Comparison of ENCODE assay signal across 9 cellular contexts in genomic region chr1:100034465-100034864, GRCh38.
DNase-seq lines count a peak whose midpoint lies in the region; ATAC-seq and TF ChIP-seq lines count a peak whose summit lies in the region.
"Had no signal": no experiment of that assay in that cellular context is flagged by ENCODE, and none has a peak within 500 bp of the region (broad histone marks: within the 10 kb centered on the region; RNA-seq: fewer than 3 reads in every experiment).

No MANE protein-coding gene starts in this region.

- H3K4me1 ChIP-seq in BE2C (no peaks in the 10 kb centered on the region), GM23248 (ENCODE audit: insufficient read depth) (peaks cover 10% of the 10 kb centered on the region; the same call in 1 of the 2 replicates), esophagus squamous epithelium (peaks cover 0 to 27% (median 4%) of the 10 kb centered on the region in 3 donors)

- H3K36me3 ChIP-seq in BE2C (no peaks in the 10 kb centered on the region), GM23248 (ENCODE audit: low read depth) (no peaks in the 10 kb centered on the region), esophagus squamous epithelium (no peaks in the 10 kb centered on the region)

- H3K4me2 ChIP-seq in GM23248 (ENCODE audit: unreplicated experiment) = no peak overlapping the region

- H3K27ac ChIP-seq in GM23248 (no peak overlapping the region), esophagus squamous epithelium (no peak overlapping the region)

- H3K9me3 ChIP-seq in BE2C (no peaks in the 10 kb centered on the region), GM23248 (ENCODE audit: low read depth) (no peaks in the 10 kb centered on the region), esophagus squamous epithelium (no peaks in the 10 kb centered on the region)

- no peak for ATAC-seq in GM21619 (IDR thresholded peaks at IDR 0.05; ENCODE audit: unreplicated experiment)
- no peak for ATAC-seq in activated CD4-positive, CD25-positive, alpha-beta regulatory T cell treated with anti-CD3 and anti-CD28 coated beads, Interleukin-2, amount 50 U/mL, for 24 hours

- no peak for TF ChIP-seq POLR2A in esophagus squamous epithelium (IDR thresholded peaks at IDR 0.05)

- no peak overlapping the region for H3K27ac Mint-ChIP-seq in glutamatergic neuron (ENCODE audit: unreplicated experiment)
- H3K27ac Mint-ChIP-seq in activated CD4-positive, alpha-beta T cell treated with anti-CD3 and anti-CD28 coated beads, Interleukin-2, amount 10 ng/mL, durations not matched to agents 24 days and 14 days = no peak overlapping the region
- H3K27ac Mint-ChIP-seq: dendritic cell treated with granulocyte-macrophage colony-stimulating factor and Interleukin-4, amounts not matched to agents 40 ng/mL and 50 ng/mL, for 4 days had no signal

- DNase-seq in BE2C (no peak), GM23248 (peak; percentile 47), RPMI8226 (peak; percentile 5), glutamatergic neuron (no peak), esophagus squamous epithelium (lab: John Stamatoyannopoulos, UW) (no peak)
- DNase-seq in activated CD4-positive, alpha-beta T cell treated with anti-CD3 and anti-CD28 coated beads, Interleukin-2, amount 10 ng/mL, durations not matched to agents 24 days and 14 days = no peak

- H3K27me3 ChIP-seq in BE2C (no peaks in the 10 kb centered on the region), GM23248 (replicated peaks; ENCODE audit: insufficient read depth) (no peaks in the 10 kb centered on the region), esophagus squamous epithelium (no peaks in the 10 kb centered on the region)

- H3K4me3 ChIP-seq in BE2C (ENCODE audit: low read depth, low read length) (no peak overlapping the region), GM23248 (no peak overlapping the region), esophagus squamous epithelium (no peak overlapping the region)

- intact Hi-C loops in activated CD4-positive, alpha-beta T cell treated with anti-CD3 and anti-CD28 coated beads, Interleukin-2, amount 10 ng/mL, durations not matched to agents 24 days and 14 days (cut with micrococcal nuclease) = loop anchor here (1.0 to 10.0 kb wide), 2 partner anchors 226 to 860 kb away; partner anchors contain the start of genes EXTL2 and SLC30A7
- intact Hi-C loops in esophagus squamous epithelium (cut with DNase I) = no loop called here

- H3F3A ChIP-seq in GM23248 (ENCODE audit: insufficient read depth) = peaks cover 10% of the 10 kb centered on the region

- no peaks in the 10 kb centered on the region for H3K36me3 Mint-ChIP-seq in glutamatergic neuron (ENCODE audit: unreplicated experiment)
- peaks cover 17% of the 10 kb centered on the region for H3K36me3 Mint-ChIP-seq in activated CD4-positive, alpha-beta T cell treated with anti-CD3 and anti-CD28 coated beads, Interleukin-2, amount 10 ng/mL, durations not matched to agents 24 days and 14 days (ENCODE audit: low read depth)

- H4K20me1 ChIP-seq in GM23248 (ENCODE audit: insufficient read depth) = no peaks in the 10 kb centered on the region

- in situ Hi-C loops in GM23248 (cut with MboI) = no loop called here

- no peak overlapping the region for H3K9ac ChIP-seq in GM23248

- H3K79me2 ChIP-seq in GM23248 (ENCODE audit: insufficient read depth) = peaks cover 10% of the 10 kb centered on the region

- H2AFZ ChIP-seq in GM23248 = no peak overlapping the region

- TF ChIP-seq CTCF in BE2C (IDR thresholded peaks at IDR 0.05; ENCODE audit: low read depth, low read length) = peak; percentile 69
- TF ChIP-seq CTCF in glutamatergic neuron (IDR thresholded peaks at IDR 0.05; ENCODE audit: partially characterized antibody, unreplicated experiment) = peak; percentile 33
- peak in 1 of 6 experiments; percentile 21 for TF ChIP-seq CTCF in esophagus squamous epithelium (IDR thresholded peaks at IDR 0.05)

- H3K4me1 Mint-ChIP-seq in glutamatergic neuron (ENCODE audit: low read depth, unreplicated experiment) = peaks cover 1% of the 10 kb centered on the region
- peaks cover 23% of the 10 kb centered on the region for H3K4me1 Mint-ChIP-seq in activated CD4-positive, alpha-beta T cell treated with anti-CD3 and anti-CD28 coated beads, Interleukin-2, amount 10 ng/mL, durations not matched to agents 24 days and 14 days

- H3K27me3 Mint-ChIP-seq in glutamatergic neuron (ENCODE audit: unreplicated experiment) = peaks cover 9% of the 10 kb centered on the region
- H3K27me3 Mint-ChIP-seq in activated CD4-positive, alpha-beta T cell treated with anti-CD3 and anti-CD28 coated beads, Interleukin-2, amount 10 ng/mL, durations not matched to agents 24 days and 14 days = no peaks in the 10 kb centered on the region
- H3K27me3 Mint-ChIP-seq: dendritic cell treated with granulocyte-macrophage colony-stimulating factor and Interleukin-4, amounts not matched to agents 40 ng/mL and 50 ng/mL, for 4 days had no signal

- no peaks in the 10 kb centered on the region for H3K9me2 ChIP-seq in GM23248 (ENCODE audit: insufficient read depth)

- H3K4me3 Mint-ChIP-seq in glutamatergic neuron (ENCODE audit: unreplicated experiment) = no peak overlapping the region
- H3K4me3 Mint-ChIP-seq in activated CD4-positive, alpha-beta T cell treated with anti-CD3 and anti-CD28 coated beads, Interleukin-2, amount 10 ng/mL, durations not matched to agents 24 days and 14 days = no peak overlapping the region
- H3K4me3 Mint-ChIP-seq: dendritic cell treated with granulocyte-macrophage colony-stimulating factor and Interleukin-4, amounts not matched to agents 40 ng/mL and 50 ng/mL, for 4 days had no signal

- H3K9me3 Mint-ChIP-seq in glutamatergic neuron (ENCODE audit: unreplicated experiment) = peaks cover 6% of the 10 kb centered on the region
- no peaks in the 10 kb centered on the region for H3K9me3 Mint-ChIP-seq in activated CD4-positive, alpha-beta T cell treated with anti-CD3 and anti-CD28 coated beads, Interleukin-2, amount 10 ng/mL, durations not matched to agents 24 days and 14 days
- H3K9me3 Mint-ChIP-seq: dendritic cell treated with granulocyte-macrophage colony-stimulating factor and Interleukin-4, amounts not matched to agents 40 ng/mL and 50 ng/mL, for 4 days had no signal

Comparison
In these comparisons a context has a peak if more than half of its experiments do, and no peak if none do; other contexts are left out.
1. DNase-seq: peak in GM23248 (single experiment) and RPMI8226 (single experiment); none in BE2C (single experiment), glutamatergic neuron (single experiment), activated CD4-positive, alpha-beta T cell treated with anti-CD3 and anti-CD28 coated beads, Interleukin-2, amount 10 ng/mL, durations not matched to agents 24 days and 14 days (single experiment) and esophagus squamous epithelium (single experiment).